Comparison of ENCODE assay signal across 10 cellular contexts in genomic region chr3:2354702-2355101, GRCh38.
A peak's percentile ranks its signal among the peaks of the same experiment; 100 is the strongest.
DNase-seq lines count a peak whose midpoint lies in the region; ATAC-seq and TF ChIP-seq lines count a peak whose summit lies in the region.
"Had no signal": no experiment of that assay in that cellular context is flagged by ENCODE, and none has a peak within 500 bp of the region (broad histone marks: within the 10 kb centered on the region; RNA-seq: fewer than 3 reads in every experiment).

No MANE protein-coding gene starts in this region.

- no peaks in the 10 kb centered on the region for H3K4me1 ChIP-seq in gastrocnemius medialis

- no peaks in the 10 kb centered on the region for H3F3A ChIP-seq in neural cell (ENCODE audit: insufficient read depth, low read length, poor library complexity, severe bottlenecking)

- no peak for TF ChIP-seq POLR2A in gastrocnemius medialis (IDR thresholded peaks at IDR 0.05)

- DNase-seq in ELF-1 (ENCODE audit: low read depth, low spot score) (peak; percentile 37), NCI-H69 (lab: John Stamatoyannopoulos, UW) (peak; percentile 87), fibroblast of peridontal ligament (ENCODE audit: extremely low read depth) (peak; percentile 6), activated gamma-delta T cell treated with Interleukin-2 at 50 U/mL for 16 hours (no peak), gastrocnemius medialis (no peak)
- no peak for DNase-seq in stimulated activated CD8-positive, alpha-beta memory T cell treated with anti-CD3 and anti-CD28 coated beads, Interleukin-4, amount 100 ng/mL, for 48 hours
- DNase-seq: COR-L47, cortex of kidney had no signal

- no peak for TF ChIP-seq CTCF in neural cell (IDR thresholded peaks at IDR 0.05; ENCODE audit: poor library complexity, severe bottlenecking)
- TF ChIP-seq CTCF in gastrocnemius medialis (IDR thresholded peaks at IDR 0.05 in 4 of 5, conservative IDR thresholded peaks at IDR 0.05 in 1 of 5): no peak

- no peaks in the 10 kb centered on the region for H3K79me2 ChIP-seq in neural cell (replicated peaks; ENCODE audit: insufficient read depth, low read length)

- H3K27ac ChIP-seq in neural cell (ENCODE audit: low read length): no peak overlapping the region
- no peak overlapping the region for H3K27ac ChIP-seq in gastrocnemius medialis

- no peaks in the 10 kb centered on the region for H3K9me2 ChIP-seq in neural cell (ENCODE audit: insufficient read depth, low read length)

- in situ Hi-C loops in gastrocnemius medialis (cut with MboI; ENCODE audit: low sequenced_read_pairs in 4 of 4): no loop called here

- intact Hi-C loops in gastrocnemius medialis (cut with DNase I; ENCODE audit: low total_unique reads): no loop called here

- H4K20me1 ChIP-seq in neural cell (ENCODE audit: insufficient read depth): no peaks in the 10 kb centered on the region

- ATAC-seq in GM21360 (IDR thresholded peaks at IDR 0.05; ENCODE audit: unreplicated experiment): no peak
- no peak for ATAC-seq in gastrocnemius medialis

- H3K9ac ChIP-seq in neural cell (ENCODE audit: low read length): no peak overlapping the region

- H3K4me2 ChIP-seq in neural cell (ENCODE audit: low read length): no peak overlapping the region

- H2AFZ ChIP-seq in neural cell (ENCODE audit: low read depth, low read length): no peak overlapping the region

- no peak for TF ChIP-seq RAD21 in neural cell (conservative IDR thresholded peaks at IDR 0.05)

- H3K36me3 ChIP-seq in neural cell (ENCODE audit: insufficient read depth, low read length) (no peaks in the 10 kb centered on the region), gastrocnemius medialis (no peaks in the 10 kb centered on the region)

- H3K9me3 ChIP-seq in neural cell (ENCODE audit: low read length) (no peaks in the 10 kb centered on the region), gastrocnemius medialis (no peaks in the 10 kb centered on the region)

- H3K4me3 ChIP-seq in neural cell (ENCODE audit: low read length): no peak overlapping the region
- no peak overlapping the region for H3K4me3 ChIP-seq in gastrocnemius medialis

- H3K27me3 ChIP-seq in neural cell (ENCODE audit: insufficient read depth, low read depth, low read length) (no peaks in the 10 kb centered on the region), gastrocnemius medialis (no peaks in the 10 kb centered on the region)

- TF ChIP-seq EP300 in neural cell (conservative IDR thresholded peaks at IDR 0.05; ENCODE audit: poor library complexity, severe bottlenecking): peak; percentile 14

TF ChIP-seq in neural cell, 6 proteins besides CTCF, POLR2A, EP300 and RAD21:
- no peak for TF ChIP-seq TAF1 (IDR thresholded peaks at IDR 0.05; ENCODE audit: low read depth)
- peak; percentile 24 for TF ChIP-seq POLR2AphosphoS5 (IDR thresholded peaks at IDR 0.05)
- TF ChIP-seq MXI1 (conservative IDR thresholded peaks at IDR 0.05; ENCODE audit: poor library complexity, severe bottlenecking): no peak
- TF ChIP-seq EZH2 (IDR thresholded peaks at IDR 0.05; ENCODE audit: borderline replicate concordance, insufficient read depth, low read length, poor library complexity, severe bottlenecking): no peak
- peak; percentile 71 for TF ChIP-seq REST (IDR thresholded peaks at IDR 0.05; ENCODE audit: borderline replicate concordance)
- no peak for TF ChIP-seq SMC3 (conservative IDR thresholded peaks at IDR 0.05; ENCODE audit: poor library complexity)

Comparison
In these comparisons a context has a peak if more than half of its experiments do, and no peak if none do; other contexts are left out.
1. DNase-seq: peak in ELF-1 (single experiment), NCI-H69 (single experiment) and fibroblast of peridontal ligament (single experiment); none in activated gamma-delta T cell treated with Interleukin-2 at 50 U/mL for 16 hours (single experiment), stimulated activated CD8-positive, alpha-beta memory T cell treated with anti-CD3 and anti-CD28 coated beads, Interleukin-4, amount 100 ng/mL, for 48 hours (single experiment) and gastrocnemius medialis (0 of 2).